Comparison of ENCODE assay signal across 8 cellular contexts in genomic region chr17:77734371-77735050, GRCh38.
DNase-seq lines count a peak whose midpoint lies in the region; ATAC-seq and TF ChIP-seq lines count a peak whose summit lies in the region.

No MANE protein-coding gene starts in this region.

- peak overlapping the region in 6 of 10 donors; percentile 8 to 29 (median 18) for H3K4me3 ChIP-seq in heart right ventricle

- peak overlapping the region; percentile 74 to 96 (median 86) for H3K27ac ChIP-seq in heart right ventricle

- H3K4me1 ChIP-seq in heart right ventricle = peaks cover 27 to 56% (median 46%) of the 10 kb centered on the region in 9 donors

- peak; percentile 72 to 91 (median 84) for ATAC-seq in heart right ventricle
- peak; percentile 86 for ATAC-seq in sciatic nerve
- no peak for ATAC-seq in GM18909 (IDR thresholded peaks at IDR 0.05; ENCODE audit: poor library complexity, unreplicated experiment)
- ATAC-seq in HG03135 (IDR thresholded peaks at IDR 0.05; ENCODE audit: unreplicated experiment) = no peak
- no peak for ATAC-seq in GM21825 (IDR thresholded peaks at IDR 0.05; ENCODE audit: unreplicated experiment)

- 3 to 8% methylated on average over 18 of the region's 18 CpGs for WGBS in heart right ventricle, 2 donors

- H3K9me3 ChIP-seq in heart right ventricle = peaks cover 0 to 25% (median 0%) of the 10 kb centered on the region in 11 donors

- intact Hi-C loops in heart right ventricle (cut with DNase I) (loop anchor here in 7 of 10 donors (2.0 to 10.0 kb wide), 9 partner anchors 57 to 223 kb away; partner anchors contain the start of gene TNRC6C (in 1 of the 7)), sciatic nerve (cut with DNase I) (no loop called here)

- H3K27me3 ChIP-seq in heart right ventricle = peaks cover 0 to 9% (median 0%) of the 10 kb centered on the region in 7 donors

- DNase-seq in D341Med (ENCODE audit: low spot score) (peak; percentile 99), NCI-H1694 (lab: John Stamatoyannopoulos, UW) (peak; percentile 90), heart right ventricle (peak; percentile 94 to 95), sciatic nerve (ENCODE audit: low spot score) (peak; percentile 97)
- peak; percentile 34 for DNase-seq in activated CD8-positive, alpha-beta memory T cell treated with anti-CD3 and anti-CD28 coated beads, Interleukin-2, amount 50 U/mL, for 48 hours

- TF ChIP-seq CTCF in heart right ventricle (IDR thresholded peaks at IDR 0.05) = peak in 6 of 9 donors; percentile 6 to 51 (median 28)

- no peaks in the 10 kb centered on the region for H3K36me3 ChIP-seq in heart right ventricle

Comparison
In these comparisons a context has a peak if more than half of its experiments do, and no peak if none do; other contexts are left out.
1. DNase-seq: peak in every context shown above with its lines; median percentile 99 in D341Med; 97 in sciatic nerve; 94 in heart right ventricle; 90 in NCI-H1694; 34 in activated CD8-positive, alpha-beta memory T cell treated with anti-CD3 and anti-CD28 coated beads, Interleukin-2, amount 50 U/mL, for 48 hours.
2. ATAC-seq: peak in heart right ventricle (8 of 8) and sciatic nerve (single experiment); none in GM18909 (single experiment), HG03135 (single experiment) and GM21825 (single experiment).